In the genomic region with DNA sequence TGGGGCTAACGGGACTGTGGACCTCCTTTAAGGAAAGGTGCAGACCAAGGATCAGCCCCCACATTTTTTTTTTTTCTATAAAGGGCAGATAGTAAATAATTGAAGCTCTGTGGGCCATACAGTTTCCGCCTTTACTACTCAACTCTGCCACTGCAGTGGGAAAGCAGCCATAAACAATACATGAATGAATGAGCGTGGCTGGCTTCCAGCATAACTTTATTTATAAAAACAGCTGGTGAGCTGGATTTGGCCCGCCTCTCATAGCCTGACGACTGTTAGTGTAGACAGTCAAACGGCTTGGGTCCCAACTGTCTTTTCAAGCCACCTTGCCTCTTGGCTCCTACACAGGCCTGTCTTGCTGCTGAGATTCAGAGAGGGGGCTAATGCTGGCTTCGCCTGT, we compare ENCODE assay signal across 22 cellular contexts.
DNase-seq lines count a peak whose midpoint lies in the region; ATAC-seq and TF ChIP-seq lines count a peak whose summit lies in the region.
"Had no signal": no experiment of that assay in that cellular context is flagged by ENCODE, and none has a peak within 500 bp of the region (broad histone marks: within the 10 kb centered on the region; RNA-seq: fewer than 3 reads in every experiment).

No MANE protein-coding gene starts in this region.

- H3K4me3 Mint-ChIP-seq in nephron: peak overlapping the region in 1 of 3 experiments; percentile 3
- no peak overlapping the region for H3K4me3 Mint-ChIP-seq in activated T-cell treated with anti-CD3 and anti-CD28 coated beads, Interleukin-2, amount 50 U/mL, for 72 hours
- no peak overlapping the region for H3K4me3 Mint-ChIP-seq in activated T-helper 1 cell treated with anti-CD3 and anti-CD28 coated beads, Interleukin-12 subunit alpha, Interleukin-12 subunit beta, Interleukin-2, Interleukin-4 antibody, amounts not matched to agents 30 ng/mL and 10 ng/mL and 1 ng/mL, durations not matched to agents 14 hours and 24 hours and 36 hours
- H3K4me3 Mint-ChIP-seq: activated CD4-positive, alpha-beta memory T cell treated with anti-CD3 and anti-CD28 coated beads, Interleukin-2, amount 10 ng/mL, durations not matched to agents 7 days and 5 days; effector memory CD8-positive, alpha-beta T cell had no signal

- peaks cover 36% of the 10 kb centered on the region for H3K27me3 Mint-ChIP-seq in nephron (ENCODE audit: low read depth)
- peaks cover 24% of the 10 kb centered on the region for H3K27me3 Mint-ChIP-seq in activated T-cell treated with anti-CD3 and anti-CD28 coated beads, Interleukin-2, amount 50 U/mL, for 72 hours (ENCODE audit: low read depth)
- H3K27me3 Mint-ChIP-seq in activated T-helper 1 cell treated with anti-CD3 and anti-CD28 coated beads, Interleukin-12 subunit alpha, Interleukin-12 subunit beta, Interleukin-2, Interleukin-4 antibody, amounts not matched to agents 30 ng/mL and 10 ng/mL and 1 ng/mL, durations not matched to agents 14 hours and 24 hours and 36 hours (ENCODE audit: insufficient read depth): peaks cover 3% of the 10 kb centered on the region

- H3K9me3 ChIP-seq in MG63: no peaks in the 10 kb centered on the region
- H3K9me3 ChIP-seq: colonic mucosa, suprapubic skin, upper lobe of right lung had no signal

- DNase-seq in DMS 273 (lab: John Stamatoyannopoulos, UW; ENCODE audit: unreplicated experiment) (peak; percentile 40), DMS 273 treated with DMSO at 0.1 percent for 48 hours (lab: John Stamatoyannopoulos, UW) (no peak), MG63 (peak; percentile 75), NCI-H748 treated with DMSO at 0.1 percent for 48 hours (lab: John Stamatoyannopoulos, UW) (peak; percentile 40), NCI-H1436 (lab: John Stamatoyannopoulos, UW) (no peak)
- no peak for DNase-seq in activated T-cell treated with anti-CD3 and anti-CD28 coated beads, Interleukin-2, amount 50 U/mL, for 72 hours
- DNase-seq in activated T-helper 1 cell treated with anti-CD3 and anti-CD28 coated beads, Interleukin-12 subunit alpha, Interleukin-12 subunit beta, Interleukin-2, Interleukin-4 antibody, amounts not matched to agents 30 ng/mL and 10 ng/mL and 1 ng/mL, durations not matched to agents 14 hours and 24 hours and 36 hours (ENCODE audit: low spot score): no peak
- DNase-seq: activated CD4-positive, alpha-beta memory T cell treated with anti-CD3 and anti-CD28 coated beads, Interleukin-2, amount 10 ng/mL, durations not matched to agents 7 days and 5 days; colonic mucosa; effector memory CD8-positive, alpha-beta T cell; foreskin keratinocyte; mammary epithelial cell; right cardiac atrium; stimulated activated CD4-positive, alpha-beta T cell treated with anti-CD3 and anti-CD28 coated beads, Interleukin-12 subunit alpha, Interleukin-12 subunit beta, amount 100 ng/mL, for 4 hours; stimulated activated CD4-positive, alpha-beta T cell treated with anti-CD3 and anti-CD28 coated beads, Interleukin-4, amount 100 ng/mL, for 1 hour; upper lobe of right lung had no signal

- H3K36me3 Mint-ChIP-seq in nephron (ENCODE audit: low read depth): no peaks in the 10 kb centered on the region
- H3K36me3 Mint-ChIP-seq in activated T-cell treated with anti-CD3 and anti-CD28 coated beads, Interleukin-2, amount 50 U/mL, for 72 hours (ENCODE audit: insufficient read depth in 2 of 2): no peaks in the 10 kb centered on the region
- no peaks in the 10 kb centered on the region for H3K36me3 Mint-ChIP-seq in activated T-helper 1 cell treated with anti-CD3 and anti-CD28 coated beads, Interleukin-12 subunit alpha, Interleukin-12 subunit beta, Interleukin-2, Interleukin-4 antibody, amounts not matched to agents 30 ng/mL and 10 ng/mL and 1 ng/mL, durations not matched to agents 14 hours and 24 hours and 36 hours (ENCODE audit: low read depth)
- H3K36me3 Mint-ChIP-seq: activated naive CD4-positive, alpha-beta T cell treated with anti-CD3 and anti-CD28 coated beads, Interleukin-2, amount 50 U/mL, for 72 hours had no signal

- ATAC-seq in activated T-cell treated with anti-CD3 and anti-CD28 coated beads, Interleukin-2, amount 50 U/mL, for 72 hours (replicated peaks in 1 of 2): no peak
- ATAC-seq: activated CD4-positive, CD25-positive, alpha-beta regulatory T cell treated with anti-CD3 and anti-CD28 coated beads, Interleukin-2, amount 50 U/mL, for 24 hours; activated naive CD4-positive, alpha-beta T cell treated with anti-CD3 and anti-CD28 coated beads, Interleukin-2, amount 50 U/mL, for 72 hours; effector memory CD8-positive, alpha-beta T cell; foreskin keratinocyte; right cardiac atrium; upper lobe of right lung had no signal

- peak overlapping the region in 2 of 3 experiments; percentile 24 to 47 for H3K27ac Mint-ChIP-seq in nephron
- no peak overlapping the region for H3K27ac Mint-ChIP-seq in activated T-cell treated with anti-CD3 and anti-CD28 coated beads, Interleukin-2, amount 50 U/mL, for 72 hours
- no peak overlapping the region for H3K27ac Mint-ChIP-seq in activated T-helper 1 cell treated with anti-CD3 and anti-CD28 coated beads, Interleukin-12 subunit alpha, Interleukin-12 subunit beta, Interleukin-2, Interleukin-4 antibody, amounts not matched to agents 30 ng/mL and 10 ng/mL and 1 ng/mL, durations not matched to agents 14 hours and 24 hours and 36 hours
- H3K27ac Mint-ChIP-seq: activated CD4-positive, alpha-beta memory T cell treated with anti-CD3 and anti-CD28 coated beads, Interleukin-2, amount 10 ng/mL, durations not matched to agents 7 days and 5 days; activated naive CD4-positive, alpha-beta T cell treated with anti-CD3 and anti-CD28 coated beads, Interleukin-2, amount 50 U/mL, for 72 hours; effector memory CD8-positive, alpha-beta T cell had no signal

- H3K4me1 Mint-ChIP-seq in nephron: peaks cover 43% of the 10 kb centered on the region
- no peaks in the 10 kb centered on the region for H3K4me1 Mint-ChIP-seq in activated T-cell treated with anti-CD3 and anti-CD28 coated beads, Interleukin-2, amount 50 U/mL, for 72 hours (ENCODE audit: low read depth)
- H3K4me1 Mint-ChIP-seq in activated T-helper 1 cell treated with anti-CD3 and anti-CD28 coated beads, Interleukin-12 subunit alpha, Interleukin-12 subunit beta, Interleukin-2, Interleukin-4 antibody, amounts not matched to agents 30 ng/mL and 10 ng/mL and 1 ng/mL, durations not matched to agents 14 hours and 24 hours and 36 hours (ENCODE audit: low read depth): no peaks in the 10 kb centered on the region
- H3K4me1 Mint-ChIP-seq: activated CD4-positive, alpha-beta memory T cell treated with anti-CD3 and anti-CD28 coated beads, Interleukin-2, amount 10 ng/mL, durations not matched to agents 7 days and 5 days had no signal

- H3K27me3 ChIP-seq in MG63: no peaks in the 10 kb centered on the region
- H3K27me3 ChIP-seq: cardiac muscle cell, colonic mucosa, foreskin keratinocyte had no signal

- no peaks in the 10 kb centered on the region for H3K36me3 ChIP-seq in MG63
- H3K36me3 ChIP-seq: cardiac muscle cell, colonic mucosa, suprapubic skin, upper lobe of right lung had no signal

- intact Hi-C loops in activated T-helper 1 cell treated with anti-CD3 and anti-CD28 coated beads, Interleukin-12 subunit alpha, Interleukin-12 subunit beta, Interleukin-2, Interleukin-4 antibody, amounts not matched to agents 30 ng/mL and 10 ng/mL and 1 ng/mL, durations not matched to agents 14 hours and 24 hours and 36 hours (cut with micrococcal nuclease): no loop called here

- no peak overlapping the region for H3K4me3 ChIP-seq in MG63
- H3K4me3 ChIP-seq: cardiac muscle cell, colonic mucosa, SK-N-MC, suprapubic skin, upper lobe of right lung had no signal

- TF ChIP-seq CTCF in nephron (IDR thresholded peaks at IDR 0.05; ENCODE audit: unreplicated experiment in 3 of 3): no peak

- H3K9me3 Mint-ChIP-seq in nephron: no peaks in the 10 kb centered on the region
- H3K9me3 Mint-ChIP-seq in activated T-cell treated with anti-CD3 and anti-CD28 coated beads, Interleukin-2, amount 50 U/mL, for 72 hours: no peaks in the 10 kb centered on the region
- H3K9me3 Mint-ChIP-seq in activated T-helper 1 cell treated with anti-CD3 and anti-CD28 coated beads, Interleukin-12 subunit alpha, Interleukin-12 subunit beta, Interleukin-2, Interleukin-4 antibody, amounts not matched to agents 30 ng/mL and 10 ng/mL and 1 ng/mL, durations not matched to agents 14 hours and 24 hours and 36 hours: no peaks in the 10 kb centered on the region
- H3K9me3 Mint-ChIP-seq: activated CD4-positive, alpha-beta memory T cell treated with anti-CD3 and anti-CD28 coated beads, Interleukin-2, amount 10 ng/mL, durations not matched to agents 7 days and 5 days; activated naive CD4-positive, alpha-beta T cell treated with anti-CD3 and anti-CD28 coated beads, Interleukin-2, amount 50 U/mL, for 72 hours; effector memory CD8-positive, alpha-beta T cell had no signal

Comparison
In these comparisons a context has a peak if more than half of its experiments do, and no peak if none do; other contexts are left out.
1. DNase-seq: peak in DMS 273 (single experiment), MG63 (single experiment) and NCI-H748 treated with DMSO at 0.1 percent for 48 hours (single experiment); none in DMS 273 treated with DMSO at 0.1 percent for 48 hours (single experiment), activated T-cell treated with anti-CD3 and anti-CD28 coated beads, Interleukin-2, amount 50 U/mL, for 72 hours (0 of 2), activated T-helper 1 cell treated with anti-CD3 and anti-CD28 coated beads, Interleukin-12 subunit alpha, Interleukin-12 subunit beta, Interleukin-2, Interleukin-4 antibody, amounts not matched to agents 30 ng/mL and 10 ng/mL and 1 ng/mL, durations not matched to agents 14 hours and 24 hours and 36 hours (single experiment) and NCI-H1436 (single experiment).
2. H3K27ac Mint-ChIP-seq: peak in nephron (2 of 3); none in activated T-cell treated with anti-CD3 and anti-CD28 coated beads, Interleukin-2, amount 50 U/mL, for 72 hours (single experiment) and activated T-helper 1 cell treated with anti-CD3 and anti-CD28 coated beads, Interleukin-12 subunit alpha, Interleukin-12 subunit beta, Interleukin-2, Interleukin-4 antibody, amounts not matched to agents 30 ng/mL and 10 ng/mL and 1 ng/mL, durations not matched to agents 14 hours and 24 hours and 36 hours (single experiment).